In the genomic region with DNA sequence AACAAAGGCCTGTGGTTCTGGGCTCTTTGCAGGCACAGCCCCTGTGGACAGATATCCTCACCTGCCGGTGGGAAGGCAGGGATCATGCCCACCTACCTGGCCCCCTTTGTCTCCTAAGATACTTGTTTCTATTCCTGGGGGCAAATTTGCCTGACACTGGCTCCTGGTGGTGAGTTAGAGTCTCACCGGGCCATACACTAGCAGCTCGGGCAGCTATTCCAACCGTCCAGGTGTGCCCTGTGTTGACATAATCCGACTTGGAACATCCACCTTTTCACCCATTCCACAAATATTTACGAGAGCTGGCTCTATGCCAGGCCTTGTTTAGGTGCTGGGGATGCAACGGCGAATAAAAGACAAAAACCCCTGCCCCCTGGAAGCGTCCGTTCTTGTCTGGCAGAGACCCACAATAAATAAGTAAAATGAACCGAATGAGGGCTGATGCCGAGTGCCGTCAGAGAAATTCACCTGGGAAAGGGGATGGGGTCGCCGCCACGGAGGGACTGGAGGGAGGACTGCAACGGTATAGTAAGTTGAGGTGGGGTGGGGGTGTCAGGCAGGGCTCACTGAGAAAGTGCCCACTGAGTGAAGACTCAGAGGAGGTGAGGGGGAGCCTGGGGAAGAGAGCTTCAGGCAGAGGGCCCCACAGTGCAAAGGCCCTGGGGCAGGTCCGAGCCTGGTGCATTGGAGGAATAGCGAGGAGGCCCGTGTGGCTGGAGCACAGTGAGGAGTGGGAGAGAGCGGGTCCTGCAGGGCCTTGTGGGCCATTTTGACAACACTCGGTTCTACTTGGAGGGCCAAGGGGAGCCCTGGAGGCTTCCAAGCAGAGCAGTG, we compare ENCODE assay signal across 15 cellular contexts. TPM values are rescaled to one million over a fixed set of nuclear protein-coding genes. Genes with fewer than 3 reads are reported as not detected.
A peak's percentile ranks its signal among the peaks of the same experiment; 100 is the strongest.
DNase-seq lines count a peak whose midpoint lies in the region; ATAC-seq and TF ChIP-seq lines count a peak whose summit lies in the region.
"Had no signal": no experiment of that assay in that cellular context is flagged by ENCODE, and none has a peak within 500 bp of the region (broad histone marks: within the 10 kb centered on the region; RNA-seq: fewer than 3 reads in every experiment).

No MANE protein-coding gene starts in this region.

- TF ChIP-seq EP300 in gastroesophageal sphincter (IDR thresholded peaks at IDR 0.05): no peak

- H3K4me1 ChIP-seq in heart left ventricle: peaks cover 0 to 14% (median 3%) of the 10 kb centered on the region in 12 donors
- H3K4me1 ChIP-seq in gastroesophageal sphincter: peaks cover 0 to 26% (median 0%) of the 10 kb centered on the region in 3 donors
- no peaks in the 10 kb centered on the region for H3K4me1 ChIP-seq in aorta (ENCODE audit: control insufficient read depth in 1 of 2, insufficient read depth in 2 of 2, low read length in 2 of 2)
- H3K4me1 ChIP-seq in PC-9 (replicated peaks; ENCODE audit: insufficient read depth): no peaks in the 10 kb centered on the region

- intact Hi-C loops in Right ventricle myocardium inferior (cut with DNase I): no loop called here
- intact Hi-C loops in heart left ventricle (cut with DNase I): loop anchor here (2.0 to 10.0 kb wide), 6 partner anchors 34 to 249 kb away; partner anchors contain the start of gene NRTN (in 6 of the 10)
- intact Hi-C loops in aorta (cut with DNase I): loop anchor here (5.0 to 10.0 kb wide), 2 partner anchors 54 to 216 kb away; partner anchors contain the start of gene NRTN (in 1 of the 2)
- intact Hi-C loops in PC-9 (cut with micrococcal nuclease; ENCODE audit: unreplicated experiment): loop anchor here (10.0 kb wide), 1 partner anchor 216 kb away; the partner anchor contains the start of gene NRTN

- no peaks in the 10 kb centered on the region for H3K9me2 ChIP-seq in PC-9 (ENCODE audit: insufficient read depth)

- H2AFZ ChIP-seq in PC-9: no peak overlapping the region

- POLR2A ChIA-PET in PC-9 (lab: Charles Lee; ENCODE audit: unreplicated experiment): no interaction called here

- DNase-seq in Right ventricle myocardium inferior (ENCODE audit: missing footprints) (peak; percentile 56), heart left ventricle (no peak), NCI-H748 (lab: John Stamatoyannopoulos, UW; ENCODE audit: unreplicated experiment) (peak; percentile 95), aorta (peak; percentile 8 to 62), PC-9 (no peak), NCI-H187 treated with DMSO at 0.1 percent for 48 hours (lab: John Stamatoyannopoulos, UW) (no peak)
- DNase-seq in stimulated activated CD4-positive, alpha-beta T cell treated with anti-CD3 and anti-CD28 coated beads, Interleukin-2, amount 100 ng/mL, for 48 hours: no peak
- DNase-seq: activated CD8-positive, alpha-beta memory T cell treated with anti-CD3 and anti-CD28 coated beads for 24 hours; DND-41; Karpas-422; NCI-H446; SIG-M5; tibial artery had no signal

- TF ChIP-seq CTCF in heart left ventricle (IDR thresholded peaks at IDR 0.05) (no peak), gastroesophageal sphincter (IDR thresholded peaks at IDR 0.05) (no peak), PC-9 (conservative IDR thresholded peaks at IDR 0.05) (no peak)

- H3K79me2 ChIP-seq in PC-9 (ENCODE audit: low read depth): no peaks in the 10 kb centered on the region

- no TSS peak for BruUV-seq in PC-9 (replicated peaks; lab: Mats Ljungman, UMichigan)

- H3K27ac ChIP-seq in heart left ventricle: no peak overlapping the region
- H3K27ac ChIP-seq in gastroesophageal sphincter: peak overlapping the region in 3 of 4 donors; percentile 69 to 75 (median 74)
- H3K27ac ChIP-seq in aorta (ENCODE audit: low read depth in 1 of 2, low read length in 2 of 2): no peak overlapping the region
- no peak overlapping the region for H3K27ac ChIP-seq in PC-9
- H3K27ac ChIP-seq: tibial artery had no signal

- H3F3A ChIP-seq in PC-9 (ENCODE audit: insufficient read depth, low read depth): no peaks in the 10 kb centered on the region

- TF ChIP-seq POLR2A in heart left ventricle (IDR thresholded peaks at IDR 0.05): no peak
- no peak for TF ChIP-seq POLR2A in gastroesophageal sphincter (IDR thresholded peaks at IDR 0.05)

- CTCF ChIA-PET in PC-9 (lab: Charles Lee): no interaction called here

- 91 to 92% (median 92%) methylated on average over 22 of the region's 22 CpGs for WGBS in heart left ventricle, 4 donors
- 63 to 72% methylated on average over 7 to 20 of the region's 22 CpGs for WGBS in gastroesophageal sphincter (ENCODE audit: low coverage in 1 of 2), 2 donors
- WGBS in aorta, 2 donors: 88% methylated on average over 22 of the region's 22 CpGs

- ATAC-seq in Right ventricle myocardium inferior: no peak
- no peak for ATAC-seq in heart left ventricle
- no peak for ATAC-seq in gastroesophageal sphincter
- ATAC-seq in aorta (ENCODE audit: low FRiP score): no peak

- H3K9me3 ChIP-seq in heart left ventricle: no peaks in the 10 kb centered on the region
- no peaks in the 10 kb centered on the region for H3K9me3 ChIP-seq in gastroesophageal sphincter
- H3K9me3 ChIP-seq in aorta (ENCODE audit: control insufficient read depth, low read length): no peaks in the 10 kb centered on the region
- H3K9me3 ChIP-seq in PC-9 (ENCODE audit: insufficient read depth, low read depth): no peaks in the 10 kb centered on the region
- H3K9me3 ChIP-seq: tibial artery had no signal

- H3K4me3 ChIP-seq in heart left ventricle (no peak overlapping the region), gastroesophageal sphincter (no peak overlapping the region), aorta (ENCODE audit: low read length in 2 of 2) (no peak overlapping the region), PC-9 (no peak overlapping the region)
- H3K4me3 ChIP-seq: GM12878, tibial artery had no signal

- H3K27me3 ChIP-seq in heart left ventricle: no peaks in the 10 kb centered on the region
- no peaks in the 10 kb centered on the region for H3K27me3 ChIP-seq in gastroesophageal sphincter
- H3K27me3 ChIP-seq in aorta (ENCODE audit: control insufficient read depth in 1 of 2, insufficient read depth in 2 of 2, low read length in 1 of 2): no peaks in the 10 kb centered on the region
- H3K27me3 ChIP-seq in PC-9 (ENCODE audit: insufficient read depth, low read depth): no peaks in the 10 kb centered on the region
- H3K27me3 ChIP-seq: tibial artery had no signal

- H3K36me3 ChIP-seq in heart left ventricle: peaks cover 0 to 10% (median 0%) of the 10 kb centered on the region in 9 donors
- peaks cover 0 to 44% of the 10 kb centered on the region in 2 donors for H3K36me3 ChIP-seq in gastroesophageal sphincter
- no peaks in the 10 kb centered on the region for H3K36me3 ChIP-seq in aorta (ENCODE audit: control insufficient read depth in 1 of 2, insufficient read depth in 2 of 2, low read length in 1 of 2)
- no peaks in the 10 kb centered on the region for H3K36me3 ChIP-seq in PC-9 (ENCODE audit: low read depth)

- H3K4me2 ChIP-seq in PC-9: no peak overlapping the region

- H4K20me1 ChIP-seq in PC-9 (ENCODE audit: insufficient read depth): no peaks in the 10 kb centered on the region

RNA-seq across cellular contexts. Expression of gene RANBP3, which starts 43.2 kb away (rescaled TPM):
- total RNA-seq in Right ventricle myocardium inferior (65.6 TPM), heart left ventricle (10 to 100 TPM; 48.9 to 80.7 (median 58.0) TPM), gastroesophageal sphincter (100 to 1,000 TPM in 2 of 4 donors, 10 to 100 TPM in 2; 87.0 to 125 (median 104) TPM), aorta (10 to 100 TPM; 57.9 to 63.2 TPM), PC-9 (2021) (43.7 and 44.1 TPM in 2 replicates)
- polyA plus RNA-seq in heart left ventricle (10 to 100 TPM; 29.4 to 59.7 TPM), aorta (10 to 100 TPM; 19.5 to 43.3 TPM)

Comparison
In these comparisons a context has a peak if more than half of its experiments do, and no peak if none do; other contexts are left out.
1. DNase-seq: peak in Right ventricle myocardium inferior (single experiment), NCI-H748 (single experiment) and aorta (2 of 2); none in heart left ventricle (0 of 5), PC-9 (0 of 2), stimulated activated CD4-positive, alpha-beta T cell treated with anti-CD3 and anti-CD28 coated beads, Interleukin-2, amount 100 ng/mL, for 48 hours (0 of 2) and NCI-H187 treated with DMSO at 0.1 percent for 48 hours (single experiment).
2. H3K27ac ChIP-seq: peak in gastroesophageal sphincter (3 of 4); none in heart left ventricle (0 of 12), aorta (0 of 2) and PC-9 (single experiment).